Comparison of ENCODE assay signal across 23 cellular contexts in genomic region chr10:112728118-112728963, GRCh38.
DNase-seq lines count a peak whose midpoint lies in the region; ATAC-seq and TF ChIP-seq lines count a peak whose summit lies in the region.
"Had no signal": no experiment of that assay in that cellular context is flagged by ENCODE, and none has a peak within 500 bp of the region (broad histone marks: within the 10 kb centered on the region; RNA-seq: fewer than 3 reads in every experiment).

No MANE protein-coding gene starts in this region.

- H3K4me1 Mint-ChIP-seq in GM23338 = peaks cover 59% of the 10 kb centered on the region
- H3K4me1 Mint-ChIP-seq in activated naive CD4-positive, alpha-beta T cell treated with anti-CD3 and anti-CD28 coated beads, Interleukin-2, amount 10 ng/mL, durations not matched to agents 7 days and 5 days = no peaks in the 10 kb centered on the region

- no peak for DNase-seq in GM23338 (ENCODE audit: low spot score)
- peak; percentile 68 for DNase-seq in NCI-H146 (lab: John Stamatoyannopoulos, UW)
- no peak for DNase-seq in left colon
- DNase-seq in neuronal stem cell (ENCODE audit: low spot score) = no peak
- DNase-seq in activated naive CD4-positive, alpha-beta T cell treated with anti-CD3 and anti-CD28 coated beads, Interleukin-2, amount 10 ng/mL, durations not matched to agents 7 days and 5 days = no peak
- DNase-seq in cerebellar cortex (ENCODE audit: low spot score) = no peak
- DNase-seq in DMS 273 (lab: John Stamatoyannopoulos, UW; ENCODE audit: unreplicated experiment) = no peak
- DNase-seq: Calu3; CD4-positive, alpha-beta T cell; DMS79; HCEC 1CT; Kasumi-1; MG63; NCI-H1048; NCI-H1436 treated with DMSO at 0.1 percent for 48 hours; NCI-H2081; NCI-H748 treated with DMSO at 0.1 percent for 48 hours; NK-92 treated with Interleukin-12 subunit alpha and Interleukin-12 subunit beta, amount 100 ng/mL, for 24 hours; SHP77 had no signal

- no peak overlapping the region for H4K8ac ChIP-seq in neuronal stem cell (ENCODE audit: low read depth, low read length)

- H3K79me2 ChIP-seq in GM23338 (replicated peaks; ENCODE audit: insufficient read depth) = no peaks in the 10 kb centered on the region

- H2AFZ ChIP-seq in GM23338 (no peak overlapping the region), neuronal stem cell (ENCODE audit: low read length) (no peak overlapping the region)

- H3K9me3 Mint-ChIP-seq in GM23338 = no peaks in the 10 kb centered on the region
- no peaks in the 10 kb centered on the region for H3K9me3 Mint-ChIP-seq in activated naive CD4-positive, alpha-beta T cell treated with anti-CD3 and anti-CD28 coated beads, Interleukin-2, amount 10 ng/mL, durations not matched to agents 7 days and 5 days
- H3K9me3 Mint-ChIP-seq: CD4-positive, alpha-beta T cell had no signal

- no peak overlapping the region for H3K9ac ChIP-seq in neuronal stem cell (ENCODE audit: low read depth, low read length, poor library complexity)

- H3K23ac ChIP-seq in neuronal stem cell (ENCODE audit: low read depth, low read length, poor library complexity) = no peak overlapping the region

- no peak overlapping the region for H2BK12ac ChIP-seq in neuronal stem cell (ENCODE audit: low read length)

- no peak overlapping the region for H4K91ac ChIP-seq in neuronal stem cell (ENCODE audit: low read depth, low read length, poor library complexity)

- H3K4me3 ChIP-seq in GM23338 (no peak overlapping the region), neuronal stem cell (ENCODE audit: low read length in 2 of 2) (no peak overlapping the region)
- H3K4me3 ChIP-seq: A549, MG63, SK-N-MC had no signal

- H3K9me2 ChIP-seq in GM23338 (ENCODE audit: insufficient read depth) = no peaks in the 10 kb centered on the region

- no peak overlapping the region for H3K14ac ChIP-seq in neuronal stem cell (ENCODE audit: low read length)

- no peaks in the 10 kb centered on the region for H4K20me1 ChIP-seq in GM23338 (replicated peaks; ENCODE audit: insufficient read depth)

- no peaks in the 10 kb centered on the region for H3K27me3 ChIP-seq in GM23338 (ENCODE audit: insufficient read depth)
- no peaks in the 10 kb centered on the region for H3K27me3 ChIP-seq in neuronal stem cell (ENCODE audit: control insufficient read depth in 3 of 3, insufficient read depth in 3 of 3, low read depth in 1 of 3, low read length in 3 of 3)
- H3K27me3 ChIP-seq: MG63 had no signal

- peaks cover 47% of the 10 kb centered on the region for H3K4me1 ChIP-seq in GM23338 (ENCODE audit: insufficient read depth)
- peaks cover 14 to 42% of the 10 kb centered on the region in 2 donors for H3K4me1 ChIP-seq in neuronal stem cell (ENCODE audit: control insufficient read depth in 2 of 2, insufficient read depth in 1 of 2, low read depth in 1 of 2, low read length in 2 of 2)

- no peak overlapping the region for H2BK5ac ChIP-seq in neuronal stem cell (ENCODE audit: low read length)

- no peak overlapping the region for H2AK5ac ChIP-seq in neuronal stem cell (ENCODE audit: low read depth, low read length)

- peaks cover 0 to 6% of the 10 kb centered on the region in 2 donors for H3K9me3 ChIP-seq in neuronal stem cell (replicated peaks in 1 of 2; ENCODE audit: control insufficient read depth in 2 of 2, insufficient read depth in 1 of 2, low read depth in 1 of 2, low read length in 2 of 2)
- H3K9me3 ChIP-seq: A549, MG63 had no signal

- no peak overlapping the region for H2BK15ac ChIP-seq in neuronal stem cell (ENCODE audit: low read length)

- ATAC-seq in GM23338 (no peak), left colon (peak; percentile 80), GM21576 (IDR thresholded peaks at IDR 0.05; ENCODE audit: unreplicated experiment) (no peak)
- ATAC-seq: A549 had no signal

- H3K4me3 Mint-ChIP-seq in GM23338 = no peak overlapping the region
- no peak overlapping the region for H3K4me3 Mint-ChIP-seq in activated naive CD4-positive, alpha-beta T cell treated with anti-CD3 and anti-CD28 coated beads, Interleukin-2, amount 10 ng/mL, durations not matched to agents 7 days and 5 days
- H3K4me3 Mint-ChIP-seq: CD4-positive, alpha-beta T cell had no signal

- no peak overlapping the region for H3K4ac ChIP-seq in neuronal stem cell (ENCODE audit: low read length)

- peak overlapping the region; percentile 44 for H3K4me2 ChIP-seq in GM23338
- H3K4me2 ChIP-seq in neuronal stem cell (ENCODE audit: insufficient read depth, low read length, poor library complexity, severe bottlenecking) = no peak overlapping the region
- H3K4me2 ChIP-seq: A549 had no signal

- peak overlapping the region; percentile 62; the same call in 1 of the 2 replicates for H3K27ac Mint-ChIP-seq in GM23338
- no peak overlapping the region for H3K27ac Mint-ChIP-seq in activated naive CD4-positive, alpha-beta T cell treated with anti-CD3 and anti-CD28 coated beads, Interleukin-2, amount 10 ng/mL, durations not matched to agents 7 days and 5 days
- H3K27ac Mint-ChIP-seq: CD4-positive, alpha-beta T cell had no signal

- no peaks in the 10 kb centered on the region for H3K79me1 ChIP-seq in neuronal stem cell (ENCODE audit: low read depth, low read length)

- WGBS in neuronal stem cell (ENCODE audit: extremely low coverage in 2 of 2, insufficient read length in 2 of 2, insufficient replicate concordance in 1 of 2), 2 donors = no CpG with 5 or more reads among the region's 5 CpGs

- intact Hi-C loops in left colon (cut with DNase I, micrococcal nuclease) = loop anchor here in 1 of 2 donors (10.0 kb wide), 1 partner anchor 656 kb away; no protein-coding TSS in a partner anchor

- H3K36me3 Mint-ChIP-seq in GM23338 (ENCODE audit: low read depth) = peaks cover 4% of the 10 kb centered on the region; the same call in 1 of the 3 replicates
- H3K36me3 Mint-ChIP-seq in activated naive CD4-positive, alpha-beta T cell treated with anti-CD3 and anti-CD28 coated beads, Interleukin-2, amount 10 ng/mL, durations not matched to agents 7 days and 5 days = no peaks in the 10 kb centered on the region

- no peak overlapping the region for H3K18ac ChIP-seq in neuronal stem cell (ENCODE audit: low read length)

- H3K36me3 ChIP-seq in GM23338 (ENCODE audit: insufficient read depth) = no peaks in the 10 kb centered on the region
- H3K36me3 ChIP-seq in neuronal stem cell (replicated peaks in 1 of 2; ENCODE audit: control insufficient read depth in 2 of 2, insufficient read depth in 2 of 2, low read length in 2 of 2) = no peaks in the 10 kb centered on the region
- H3K36me3 ChIP-seq: MG63 had no signal

- CTCF ChIA-PET in activated naive CD4-positive, alpha-beta T cell treated with anti-CD3 and anti-CD28 coated beads, Interleukin-2, amount 10 ng/mL, durations not matched to agents 7 days and 5 days (lab: Charles Lee) = no interaction called here

- H2BK120ac ChIP-seq in neuronal stem cell (ENCODE audit: low read depth, low read length) = no peak overlapping the region

- no peak for TF ChIP-seq CTCF in GM23338 (conservative IDR thresholded peaks at IDR 0.05; ENCODE audit: low read depth in 2 of 2)

- H3F3A ChIP-seq in GM23338 (replicated peaks; ENCODE audit: low read depth) = peaks cover 8% of the 10 kb centered on the region; the same call in 1 of the 2 replicates

- H3K27ac ChIP-seq in GM23338 (ENCODE audit: low read depth) = peak overlapping the region; percentile 51; the same call in 1 of the 2 replicates
- peak overlapping the region; percentile 9 for H3K27ac ChIP-seq in neuronal stem cell (replicated peaks; ENCODE audit: low read length)
- H3K27ac ChIP-seq: A549, HL-60, SK-N-MC had no signal

- H3K27me3 Mint-ChIP-seq in GM23338 (ENCODE audit: insufficient read depth, low read depth, poor library complexity) = peaks cover 2% of the 10 kb centered on the region
- H3K27me3 Mint-ChIP-seq in activated naive CD4-positive, alpha-beta T cell treated with anti-CD3 and anti-CD28 coated beads, Interleukin-2, amount 10 ng/mL, durations not matched to agents 7 days and 5 days = no peaks in the 10 kb centered on the region
- H3K27me3 Mint-ChIP-seq: CD4-positive, alpha-beta T cell had no signal

TF ChIP-seq in GM23338, 12 proteins besides CTCF, POLR2A, EP300 and RAD21 (continues in another document):
- no peak for TF ChIP-seq EZH2phosphoT487 (IDR thresholded peaks at IDR 0.05; ENCODE audit: unreplicated experiment)
- TF ChIP-seq JUNB (IDR thresholded peaks at IDR 0.05; ENCODE audit: unreplicated experiment) = no peak
- TF ChIP-seq POLR2AphosphoS5 (IDR thresholded peaks at IDR 0.05; ENCODE audit: low read depth) = no peak
- no peak for TF ChIP-seq CREB1 (CRISPR knock-in tag; IDR thresholded peaks at IDR 0.05; ENCODE audit: low read depth)
- TF ChIP-seq ETS1 (IDR thresholded peaks at IDR 0.05) = no peak
- no peak for TF ChIP-seq NANOG (IDR thresholded peaks at IDR 0.05; ENCODE audit: borderline replicate concordance)
- no peak for TF ChIP-seq STAT1 (IDR thresholded peaks at IDR 0.05; ENCODE audit: unreplicated experiment)
- TF ChIP-seq ZNF114 (CRISPR knock-in tag; IDR thresholded peaks at IDR 0.05) = no peak
